In genomic region chr15:68546318-68546717, GRCh38 we compare ENCODE assay signal across 18 cellular contexts. TPM values are rescaled to one million over a fixed set of nuclear protein-coding genes. Genes with fewer than 3 reads are reported as not detected.
DNase-seq lines count a peak whose midpoint lies in the region; ATAC-seq and TF ChIP-seq lines count a peak whose summit lies in the region.
"Had no signal": no experiment of that assay in that cellular context is flagged by ENCODE, and none has a peak within 500 bp of the region (broad histone marks: within the 10 kb centered on the region; RNA-seq: fewer than 3 reads in every experiment).

No MANE protein-coding gene starts in this region.

- no peak overlapping the region for H4K91ac ChIP-seq in H9 (ENCODE audit: insufficient read length, low read depth, low read length)
- H4K91ac ChIP-seq in mesenchymal stem cell (ENCODE audit: low read length) = no peak overlapping the region

- no peak overlapping the region for H2BK5ac ChIP-seq in H9 (ENCODE audit: insufficient read length, low read length)
- no peak overlapping the region for H2BK5ac ChIP-seq in mesenchymal stem cell (ENCODE audit: low read depth, low read length, poor library complexity, severe bottlenecking)

- H3K27ac ChIP-seq in H9 (ENCODE audit: insufficient read length, low read depth, low read length) = no peak overlapping the region
- H3K27ac ChIP-seq in mesenchymal stem cell (ENCODE audit: low read length, poor library complexity, severe bottlenecking) = no peak overlapping the region
- no peak overlapping the region for H3K27ac ChIP-seq in Peyer's patch
- H3K27ac ChIP-seq: C4-2B, HL-60 had no signal

- 0 out of 3 replicates have a peak, but pooled peaks have one; percentile 10 for TF ChIP-seq CTCF in H9 (conservative IDR thresholded peaks at IDR 0.05)
- no peak for TF ChIP-seq CTCF in chondrocyte (IDR thresholded peaks at IDR 0.05)
- TF ChIP-seq CTCF in Peyer's patch (IDR thresholded peaks at IDR 0.05) = no peak

- H3K9me3 Mint-ChIP-seq in H9 = peaks cover 0 to 3% of the 10 kb centered on the region in 2 experiments; a peak in 1 of 5 replicates
- no peaks in the 10 kb centered on the region for H3K9me3 Mint-ChIP-seq in chondrocyte (ENCODE audit: low read depth)
- H3K9me3 Mint-ChIP-seq: CD4-positive, alpha-beta T cell had no signal

- H3K4me3 Mint-ChIP-seq in H9 = no peak overlapping the region
- no peak overlapping the region for H3K4me3 Mint-ChIP-seq in chondrocyte (ENCODE audit: unreplicated experiment)
- H3K4me3 Mint-ChIP-seq: CD4-positive, alpha-beta T cell had no signal

- no peak overlapping the region for H3K4me3 ChIP-seq in mesenchymal stem cell (ENCODE audit: insufficient read depth in 1 of 2, low read depth in 1 of 2, low read length in 2 of 2)
- H3K4me3 ChIP-seq in Peyer's patch = no peak overlapping the region
- H3K4me3 ChIP-seq: HAP-1, K562 had no signal

- no peak overlapping the region for H3K9ac ChIP-seq in H9 (ENCODE audit: extremely low read depth, insufficient read length, low read length)
- H3K9ac ChIP-seq in mesenchymal stem cell (ENCODE audit: low read length) = no peak overlapping the region

- DNase-seq in ELF-1 (ENCODE audit: low read depth, low spot score) = peak; percentile 51
- no peak for DNase-seq in H9
- no peak for DNase-seq in chondrocyte (ENCODE audit: low spot score)
- DNase-seq in mesenchymal stem cell = no peak
- DNase-seq in NCI-H446 treated with DMSO at 0.1 percent for 48 hours (lab: John Stamatoyannopoulos, UW) = no peak
- DNase-seq in Peyer's patch = no peak
- DNase-seq: AML-193; Caco-2; CD4-positive, alpha-beta T cell; DMS53; DND-41; EL; GOT3 had no signal

- H2BK15ac ChIP-seq in H9 (ENCODE audit: low read depth, low read length) (no peak overlapping the region), mesenchymal stem cell (ENCODE audit: low read depth, poor library complexity, severe bottlenecking) (no peak overlapping the region)

- H3K27me3 Mint-ChIP-seq in H9 (ENCODE audit: low read depth) (peaks cover 15% of the 10 kb centered on the region), chondrocyte (ENCODE audit: low read depth) (no peaks in the 10 kb centered on the region)

- H4K8ac ChIP-seq in H9 (replicated peaks; ENCODE audit: insufficient read length, low read depth, low read length) = no peak overlapping the region
- H4K8ac ChIP-seq in mesenchymal stem cell (ENCODE audit: low read length) = no peak overlapping the region

- no peak overlapping the region for H4K5ac ChIP-seq in H9 (ENCODE audit: insufficient read length, low read depth, low read length)

- H3K9me3 ChIP-seq in H9 (ENCODE audit: control insufficient read depth, low read depth, low read length) = no peaks in the 10 kb centered on the region
- no peaks in the 10 kb centered on the region for H3K9me3 ChIP-seq in mesenchymal stem cell (ENCODE audit: control insufficient read depth, low read length)
- no peaks in the 10 kb centered on the region for H3K9me3 ChIP-seq in Peyer's patch
- H3K9me3 ChIP-seq: Caco-2, HAP-1 had no signal

- H3K36me3 ChIP-seq in mesenchymal stem cell (ENCODE audit: control insufficient read depth in 1 of 2, insufficient read depth in 2 of 2, low read depth in 1 of 2, low read length in 2 of 2) (no peaks in the 10 kb centered on the region), Peyer's patch (no peaks in the 10 kb centered on the region)
- H3K36me3 ChIP-seq: HAP-1 had no signal

- no peak overlapping the region for H3K23ac ChIP-seq in H9 (ENCODE audit: insufficient read length, low read depth, low read length)
- no peak overlapping the region for H3K23ac ChIP-seq in mesenchymal stem cell (ENCODE audit: low read length in 2 of 2)

- no peak overlapping the region for H3K56ac ChIP-seq in H9 (ENCODE audit: insufficient read length, low read depth, low read length)

- no peak overlapping the region for H3K14ac ChIP-seq in H9 (ENCODE audit: insufficient read depth, low read length)
- no peak overlapping the region for H3K14ac ChIP-seq in mesenchymal stem cell (ENCODE audit: low read length in 2 of 2)

- H3K4me1 ChIP-seq in H9 (ENCODE audit: insufficient read depth, low read length) (no peaks in the 10 kb centered on the region), mesenchymal stem cell (ENCODE audit: control insufficient read depth, insufficient read depth, low read depth, low read length) (peaks cover 24% of the 10 kb centered on the region), Peyer's patch (no peaks in the 10 kb centered on the region)
- H3K4me1 ChIP-seq: Caco-2, HAP-1 had no signal

- WGBS in H9 (ENCODE audit: extremely low coverage, insufficient read length, low lambda C conversion rate) = no CpG with 5 or more reads among the region's 2 CpGs
- 100% methylated on average over 1 of the region's 2 CpGs for WGBS in mesenchymal stem cell

- no peak overlapping the region for H3K4ac ChIP-seq in H9 (ENCODE audit: low read depth, low read length)
- no peak overlapping the region for H3K4ac ChIP-seq in mesenchymal stem cell (ENCODE audit: low read depth in 1 of 2, low read length in 2 of 2)

- no peak overlapping the region for H3K4me2 ChIP-seq in H9 (ENCODE audit: insufficient read depth, insufficient read length, low read length)
- no peak overlapping the region for H3K4me2 ChIP-seq in mesenchymal stem cell (ENCODE audit: low read length, poor library complexity, severe bottlenecking)

- H2BK20ac ChIP-seq in H9 (ENCODE audit: low read depth, low read length, poor library complexity, severe bottlenecking) = no peak overlapping the region

- H2BK120ac ChIP-seq in H9 (ENCODE audit: low read depth, low read length, poor library complexity, severe bottlenecking) = no peak overlapping the region
- no peak overlapping the region for H2BK120ac ChIP-seq in mesenchymal stem cell (ENCODE audit: low read depth, low read length)

- H3K4me1 Mint-ChIP-seq in H9 (peaks cover 2 to 3% of the 10 kb centered on the region in 2 experiments), chondrocyte (ENCODE audit: low read depth) (peaks cover 72% of the 10 kb centered on the region)

- H3T11ph ChIP-seq in H9 (ENCODE audit: low read length) = no peak overlapping the region

- no peak for TF ChIP-seq POLR2A in Peyer's patch (IDR thresholded peaks at IDR 0.05)

- ATAC-seq in HG02798 (IDR thresholded peaks at IDR 0.05; ENCODE audit: poor library complexity, unreplicated experiment) = no peak
- ATAC-seq: K562 had no signal

- H3K27me3 ChIP-seq in H9 (ENCODE audit: insufficient read depth, low read length) (no peaks in the 10 kb centered on the region), mesenchymal stem cell (ENCODE audit: control insufficient read depth in 1 of 2, insufficient read depth in 1 of 2, low read length in 2 of 2) (no peaks in the 10 kb centered on the region), Peyer's patch (no peaks in the 10 kb centered on the region)

- no peaks in the 10 kb centered on the region for H3K79me2 ChIP-seq in H9 (ENCODE audit: insufficient read depth, low read length)

- H2BK12ac ChIP-seq in H9 (ENCODE audit: insufficient read length, low read depth, low read length) = no peak overlapping the region
- no peak overlapping the region for H2BK12ac ChIP-seq in mesenchymal stem cell (ENCODE audit: low read length in 2 of 2)

- H3K36me3 Mint-ChIP-seq in H9 (ENCODE audit: insufficient read depth in 1 of 3, low read depth in 3 of 3) (no peaks in the 10 kb centered on the region; a peak in 1 of 7 replicates), chondrocyte (ENCODE audit: low read depth) (peaks cover 20% of the 10 kb centered on the region)

- H3K79me1 ChIP-seq in H9 (ENCODE audit: insufficient read depth, low read depth, low read length, poor library complexity, severe bottlenecking) = no peaks in the 10 kb centered on the region
- H3K79me1 ChIP-seq in mesenchymal stem cell (replicated peaks; ENCODE audit: low read length, poor library complexity, severe bottlenecking) = no peaks in the 10 kb centered on the region

- H3K27ac Mint-ChIP-seq in H9 (no peak overlapping the region), chondrocyte (ENCODE audit: unreplicated experiment) (peak overlapping the region; percentile 38)
- H3K27ac Mint-ChIP-seq: CD4-positive, alpha-beta T cell had no signal

- H2AFZ ChIP-seq in H9 (ENCODE audit: low read length) (no peak overlapping the region), mesenchymal stem cell (ENCODE audit: low read depth, low read length) (no peak overlapping the region)

- no peaks in the 10 kb centered on the region for H3K23me2 ChIP-seq in H9 (ENCODE audit: insufficient read length, low read depth, low read length, poor library complexity, severe bottlenecking)

- H3K18ac ChIP-seq in H9 (ENCODE audit: insufficient read length, low read depth, low read length) (no peak overlapping the region), mesenchymal stem cell (ENCODE audit: low read depth in 1 of 2, low read length in 2 of 2) (peak overlapping the region in 1 of 2 experiments; percentile 28)

- no peak overlapping the region for H2AK5ac ChIP-seq in H9 (ENCODE audit: insufficient read length, low read length)
- peak overlapping the region; percentile 76 for H2AK5ac ChIP-seq in mesenchymal stem cell (ENCODE audit: low read length, severe bottlenecking)

- no peaks in the 10 kb centered on the region for H4K20me1 ChIP-seq in H9 (ENCODE audit: control insufficient read depth, insufficient read depth, insufficient read length)

RNA-seq across cellular contexts. Expression of gene CORO2B, which starts 32.5 kb away (rescaled TPM):
- total RNA-seq in H9 (2021) = 3.1 and 3.2 TPM in 2 replicates
- 79.4 to 123 TPM (median 82.5 TPM) in 3 replicates for total RNA-seq in chondrocyte
- polyA plus RNA-seq in mesenchymal stem cell (2013, experiment 1 of 2) = 6.0 TPM
- 6.3 TPM for polyA plus RNA-seq in mesenchymal stem cell (2013, experiment 2 of 2)
- 1 to 10 TPM in 3 of 4 donors, under 1 TPM in 1; 0.70 to 9.1 (median 1.7) TPM for total RNA-seq in Peyer's patch
- total RNA-seq: CD4-positive, alpha-beta T cell; K562 had no signal
- polyA plus RNA-seq: K562 had no signal
